ENCODE assay signal across 12 cellular contexts in genomic region chr10:69715899-69716606, GRCh38.
A peak's percentile ranks its signal among the peaks of the same experiment; 100 is the strongest.
DNase-seq lines count a peak whose midpoint lies in the region; ATAC-seq, FAIRE-seq and TF ChIP-seq lines count a peak whose summit lies in the region.
"Had no signal": no experiment of that assay in that cellular context is flagged by ENCODE, and none has a peak within 500 bp of the region (broad histone marks: within the 10 kb centered on the region; RNA-seq: fewer than 3 reads in every experiment).

No MANE protein-coding gene starts in this region.

- H3K4me3 ChIP-seq in heart right ventricle = no peak overlapping the region
- no peak overlapping the region for H3K4me3 ChIP-seq in brain microvascular endothelial cell (ENCODE audit: low read depth, low read length)
- no peak overlapping the region for H3K4me3 ChIP-seq in MG63
- H3K4me3 ChIP-seq in testis = no peak overlapping the region
- H3K4me3 ChIP-seq: GM23248, K562, PC-9 had no signal

- TF ChIP-seq POLR2A in testis (IDR thresholded peaks at IDR 0.05) = no peak

- H3K4me1 ChIP-seq in heart right ventricle (peaks cover 0 to 11% (median 0%) of the 10 kb centered on the region in 9 donors), testis (no peaks in the 10 kb centered on the region)

- DNase-seq in heart right ventricle = no peak
- DNase-seq in cardiac septum (ENCODE audit: low spot score) = no peak
- DNase-seq in brain microvascular endothelial cell = no peak
- peak; percentile 69 for DNase-seq in mesenteric fat pad (ENCODE audit: low spot score)
- DNase-seq in urothelium cell line (ENCODE audit: low spot score) = no peak
- no peak for DNase-seq in MG63
- DNase-seq in activated CD4-positive, alpha-beta T cell treated with anti-CD3 and anti-CD28 coated beads, Interleukin-2, amount 50 U/mL, for 48 hours = no peak
- no peak for DNase-seq in testis
- DNase-seq: GF-D8 had no signal

- H3K27ac ChIP-seq in heart right ventricle = no peak overlapping the region
- peak overlapping the region; percentile 77 for H3K27ac ChIP-seq in brain microvascular endothelial cell
- no peak overlapping the region for H3K27ac ChIP-seq in testis
- H3K27ac ChIP-seq: GM23248, PC-9 had no signal

- H3K27me3 ChIP-seq in heart right ventricle (no peaks in the 10 kb centered on the region), brain microvascular endothelial cell (replicated peaks) (no peaks in the 10 kb centered on the region), MG63 (no peaks in the 10 kb centered on the region), testis (no peaks in the 10 kb centered on the region)

- H3K9me3 ChIP-seq in heart right ventricle (peaks cover 0 to 4% (median 0%) of the 10 kb centered on the region in 11 donors), MG63 (no peaks in the 10 kb centered on the region), testis (no peaks in the 10 kb centered on the region)

- intact Hi-C loops in heart right ventricle (cut with DNase I) (loop anchor here in 9 of 10 donors (1.0 to 5.0 kb wide), 4 partner anchors 69 to 72 kb away; no protein-coding TSS in a partner anchor), cardiac septum (cut with DNase I) (loop anchor here (2.0 kb wide), 1 partner anchor 71 kb away; no protein-coding TSS in a partner anchor), testis (cut with DNase I; ENCODE audit: low total_unique reads) (no loop called here)

- peak in 6 of 8 donors; percentile 26 to 69 (median 52) for ATAC-seq in heart right ventricle

- TF ChIP-seq CTCF in heart right ventricle (IDR thresholded peaks at IDR 0.05) (no peak), brain microvascular endothelial cell (IDR thresholded peaks at IDR 0.05; ENCODE audit: low read depth, low read length, missing control alignments) (no peak), testis (IDR thresholded peaks at IDR 0.05) (no peak)

- peak; percentile 23 for FAIRE-seq in urothelium cell line (lab: Jason Lieb, UNC)

- WGBS in heart right ventricle, 2 donors = 63 to 69% methylated on average over 13 of the region's 13 CpGs
- 83 to 87% methylated on average over 13 of the region's 13 CpGs for WGBS in testis, 2 donors

- no peaks in the 10 kb centered on the region for H3K36me3 ChIP-seq in heart right ventricle
- no peaks in the 10 kb centered on the region for H3K36me3 ChIP-seq in brain microvascular endothelial cell (replicated peaks)
- no peaks in the 10 kb centered on the region for H3K36me3 ChIP-seq in MG63
- no peaks in the 10 kb centered on the region for H3K36me3 ChIP-seq in testis (ENCODE audit: low read depth, missing control alignments)

- in situ Hi-C loops in brain microvascular endothelial cell (cut with HindIII; ENCODE audit: low pct_ligation_motif_present, low sequenced_read_pairs) = no loop called here
